ENCODE assay signal across 21 cellular contexts in the genomic region with DNA sequence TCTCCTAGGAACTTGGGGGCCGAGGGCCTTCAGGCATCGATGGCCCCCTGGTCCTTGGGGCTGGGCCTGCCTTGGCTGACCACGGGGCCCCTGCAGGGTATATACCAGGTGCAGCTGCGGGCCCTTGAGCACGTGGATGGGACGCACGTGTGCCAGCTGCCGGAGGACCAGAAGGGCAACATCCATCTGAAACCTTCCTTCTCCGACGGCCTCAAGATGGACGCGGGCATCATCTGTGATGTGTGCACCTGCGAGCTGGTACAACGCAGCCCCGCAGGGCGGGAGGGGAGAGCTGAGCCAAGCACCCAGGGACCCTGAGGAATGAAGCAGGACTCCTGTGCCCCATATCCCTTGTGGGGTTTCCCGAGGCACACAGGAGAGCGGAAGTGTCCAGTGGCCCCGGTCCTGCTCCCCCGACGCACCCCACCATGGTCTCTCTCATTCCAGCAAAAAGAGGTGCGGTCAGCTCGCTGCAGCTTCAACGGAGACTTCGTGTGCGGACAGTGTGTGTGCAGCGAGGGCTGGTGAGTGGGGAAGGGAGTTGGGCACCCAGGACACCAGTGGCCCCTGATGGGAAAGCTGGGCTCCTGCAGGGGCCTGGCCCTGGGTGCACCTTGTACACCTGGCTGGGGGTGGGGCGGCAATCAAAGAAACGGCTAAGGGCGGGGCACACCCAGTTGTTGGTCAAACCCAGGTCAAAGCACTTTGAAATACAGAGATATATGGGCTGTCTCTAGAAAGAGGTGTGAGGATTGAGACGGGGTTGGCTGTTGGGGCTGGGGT. TPM values are rescaled to one million over a fixed set of nuclear protein-coding genes. Genes with fewer than 3 reads are reported as not detected.
"Had no signal": no experiment of that assay in that cellular context is flagged by ENCODE, and none has a peak within 500 bp of the region (broad histone marks: within the 10 kb centered on the region; RNA-seq: fewer than 3 reads in every experiment).

No MANE protein-coding gene starts in this region.

- H3K36me3 ChIP-seq: brain microvascular endothelial cell, right atrium auricular region had no signal

- H3K9me3 ChIP-seq: psoas muscle, right atrium auricular region had no signal

- H3K9me3 Mint-ChIP-seq: activated naive CD4-positive, alpha-beta T cell treated with anti-CD3 and anti-CD28 coated beads, Interleukin-2, amount 50 U/mL, for 72 hours; activated T-helper 17 cell treated with anti-CD3 and anti-CD28 coated beads, Interleukin-2, amount 50 U/mL, for 72 hours; memory B cell had no signal

- H3K27ac ChIP-seq: brain microvascular endothelial cell, psoas muscle, right atrium auricular region had no signal

- H3K27me3 ChIP-seq: brain microvascular endothelial cell, right atrium auricular region had no signal

- H3K27me3 Mint-ChIP-seq: activated T-helper 17 cell treated with anti-CD3 and anti-CD28 coated beads, Interleukin-2, amount 50 U/mL, for 72 hours had no signal

- H3K36me3 Mint-ChIP-seq: activated naive CD4-positive, alpha-beta T cell treated with anti-CD3 and anti-CD28 coated beads, Interleukin-2, amount 50 U/mL, for 72 hours; memory B cell had no signal

- ATAC-seq: activated naive CD4-positive, alpha-beta T cell treated with anti-CD3 and anti-CD28 coated beads, Interleukin-2, amount 50 U/mL, for 72 hours; activated T-helper 17 cell treated with anti-CD3 and anti-CD28 coated beads, Interleukin-2, amount 50 U/mL, for 72 hours; esophagus mucosa; psoas muscle; stimulated activated naive CD8-positive, alpha-beta T cell treated with anti-CD3 and anti-CD28 coated beads, Interleukin-15, Interleukin-2, amounts not matched to agents 100 U/mL and 50 U/mL, for 24 hours had no signal

- H3K4me3 Mint-ChIP-seq: activated T-helper 17 cell treated with anti-CD3 and anti-CD28 coated beads, Interleukin-2, amount 50 U/mL, for 72 hours; memory B cell had no signal

- H3K27ac Mint-ChIP-seq: activated naive CD4-positive, alpha-beta T cell treated with anti-CD3 and anti-CD28 coated beads, Interleukin-2, amount 50 U/mL, for 72 hours; activated T-helper 17 cell treated with anti-CD3 and anti-CD28 coated beads, Interleukin-2, amount 50 U/mL, for 72 hours; memory B cell had no signal

- DNase-seq: activated CD4-positive, alpha-beta T cell treated with anti-CD3 and anti-CD28 coated beads, Interleukin-2, amount 50 U/mL, for 1 hour; activated CD4-positive, CD25-positive, alpha-beta regulatory T cell treated with anti-CD3 and anti-CD28 coated beads, Interleukin-2, amount 50 U/mL, for 72 hours; activated T-cell treated with anti-CD3 and anti-CD28 coated beads, Interleukin-2, amount 50 U/mL, for 1 hour; aorta; brain microvascular endothelial cell; caudate nucleus; effector memory CD4-positive, alpha-beta T cell; foreskin melanocyte; glutamatergic neuron; hippocampal formation; occipital lobe; psoas muscle; stimulated activated CD4-positive, alpha-beta T cell treated with anti-CD3 and anti-CD28 coated beads, Interleukin-12 subunit alpha, Interleukin-12 subunit beta, amount 100 ng/mL, for 4 hours; stimulated activated CD4-positive, alpha-beta T cell treated with anti-CD3 and anti-CD28 coated beads, Interleukin-4, amount 100 ng/mL, for 4 hours; stimulated activated naive CD8-positive, alpha-beta T cell treated with anti-CD3 and anti-CD28 coated beads, Interleukin-15, Interleukin-2, amounts not matched to agents 100 U/mL and 50 U/mL, for 24 hours had no signal

- H3K4me1 ChIP-seq: psoas muscle, right atrium auricular region had no signal

- H3K4me3 ChIP-seq: psoas muscle, right atrium auricular region had no signal

RNA-seq across cellular contexts. Expression of gene ITGB4, which starts 10.6 kb away (rescaled TPM):
- polyA plus RNA-seq: neural cell had no signal
